Comparison of ENCODE assay signal across 1 cellular context in genomic region chr10:35378547-35379210, GRCh38.
TF ChIP-seq lines count a peak whose summit lies in the region.

No MANE protein-coding gene starts in this region.

TF ChIP-seq in K562, 482 proteins besides CTCF, POLR2A, EP300 and RAD21 (continued from another document and continues in another):
- no peak for TF ChIP-seq ARID4B (CRISPR knock-in tag; IDR thresholded peaks at IDR 0.05)
- no peak for TF ChIP-seq KLF16 (IDR thresholded peaks at IDR 0.05)
- no peak for TF ChIP-seq ILK (tag; IDR thresholded peaks at IDR 0.05; ENCODE audit: borderline replicate concordance, low read depth)
- no peak for TF ChIP-seq NCOA1 (IDR thresholded peaks at IDR 0.05; ENCODE audit: low read depth)
- no peak for TF ChIP-seq ID3 (CRISPR knock-in tag; IDR thresholded peaks at IDR 0.05)
- no peak for TF ChIP-seq ID3 (tag; IDR thresholded peaks at IDR 0.05)
- TF ChIP-seq SETDB1 (IDR thresholded peaks at IDR 0.05; ENCODE audit: low read length): peak; percentile 18
- no peak for TF ChIP-seq SAP30 (IDR thresholded peaks at IDR 0.05; ENCODE audit: borderline replicate concordance, insufficient read depth, low read depth, low read length, poor library complexity, severe bottlenecking)
- peak; percentile 5; the same call in 1 of the 2 replicates for TF ChIP-seq CBFA2T3 (IDR thresholded peaks at IDR 0.05)
- 0 out of 4 replicates have a peak, but pooled peaks of 1 of the 2 experiments have one; percentile 37 for TF ChIP-seq RCOR1 (IDR thresholded peaks at IDR 0.05; ENCODE audit: borderline replicate concordance in 1 of 2, low read depth in 2 of 2, low read length in 2 of 2)
- no peak for TF ChIP-seq TCF7 (IDR thresholded peaks at IDR 0.05; ENCODE audit: borderline replicate concordance)
- TF ChIP-seq ZFP30 (CRISPR knock-in tag; IDR thresholded peaks at IDR 0.05; ENCODE audit: borderline replicate concordance): no peak
- peak; percentile 92 for TF ChIP-seq ZBTB17 (CRISPR knock-in tag; IDR thresholded peaks at IDR 0.05)
- peak; percentile 69; the same call in 1 of the 2 replicates for TF ChIP-seq NFRKB (IDR thresholded peaks at IDR 0.05; ENCODE audit: low read depth)
- TF ChIP-seq ARID3A (IDR thresholded peaks at IDR 0.05; ENCODE audit: borderline replicate concordance, low read depth, low read length): no peak
- peak; percentile 96 for TF ChIP-seq HMBOX1 (IDR thresholded peaks at IDR 0.05)
- no peak for TF ChIP-seq HMG20A (CRISPR knock-in tag; conservative IDR thresholded peaks at IDR 0.05)
- peak in 1 of 2 experiments; percentile 52; a peak in 1 of 4 replicates for TF ChIP-seq HDAC1 (IDR thresholded peaks at IDR 0.05)
- TF ChIP-seq BRD4 (IDR thresholded peaks at IDR 0.05): peak; percentile 83
- no peak for TF ChIP-seq ZBTB40 (IDR thresholded peaks at IDR 0.05)
- TF ChIP-seq ZBTB40 (CRISPR knock-in tag; IDR thresholded peaks at IDR 0.05): no peak
- TF ChIP-seq SP2 (IDR thresholded peaks at IDR 0.05; ENCODE audit: extremely low read depth, low read depth, low read length, poor library complexity, severe bottlenecking): no peak
- TF ChIP-seq JUND (IDR thresholded peaks at IDR 0.05; ENCODE audit: borderline replicate concordance, low read depth, low read length): 0 out of 2 replicates have a peak, but pooled peaks have one; percentile 38
- no peak for TF ChIP-seq JUND (tag; IDR thresholded peaks at IDR 0.05; ENCODE audit: borderline replicate concordance, low read depth, low read length)
- TF ChIP-seq HDAC6 (IDR thresholded peaks at IDR 0.05; ENCODE audit: low read depth, low read length): no peak
- TF ChIP-seq ZBTB9 (CRISPR knock-in tag; IDR thresholded peaks at IDR 0.05): no peak
- peak in 1 of 2 experiments; percentile 95; a peak in 2 of 4 replicates for TF ChIP-seq MLLT1 (IDR thresholded peaks at IDR 0.05)
- no peak for TF ChIP-seq MAZ (CRISPR knock-in tag; conservative IDR thresholded peaks at IDR 0.05 in 1 of 2, IDR thresholded peaks at IDR 0.05 in 1 of 2)
- TF ChIP-seq PHF8 (IDR thresholded peaks at IDR 0.05; ENCODE audit: borderline replicate concordance, low read length): 0 out of 2 replicates have a peak, but pooled peaks have one; percentile 13
- peak; percentile 35 for TF ChIP-seq SMARCA4 (IDR thresholded peaks at IDR 0.05)
- TF ChIP-seq EP400 (IDR thresholded peaks at IDR 0.05): no peak
- TF ChIP-seq PREB (CRISPR knock-in tag; IDR thresholded peaks at IDR 0.05): no peak
- TF ChIP-seq SIN3B (IDR thresholded peaks at IDR 0.05; ENCODE audit: low read depth): no peak
- no peak for TF ChIP-seq KAT8 (IDR thresholded peaks at IDR 0.05; ENCODE audit: low read depth)
- no peak for TF ChIP-seq ZNF175 (CRISPR knock-in tag; IDR thresholded peaks at IDR 0.05; ENCODE audit: low read depth)
